ENCODE assay signal across 21 cellular contexts in genomic region chr1:49686107-49686506, GRCh38.
DNase-seq lines count a peak whose midpoint lies in the region; FAIRE-seq and TF ChIP-seq lines count a peak whose summit lies in the region.
"Had no signal": no experiment of that assay in that cellular context is flagged by ENCODE, and none has a peak within 500 bp of the region (broad histone marks: within the 10 kb centered on the region; RNA-seq: fewer than 3 reads in every experiment).

No MANE protein-coding gene starts in this region.

- no peak for TF ChIP-seq CTCF in MCF 10A (IDR thresholded peaks at IDR 0.05; ENCODE audit: unreplicated experiment)
- no peak for TF ChIP-seq CTCF in breast epithelium (IDR thresholded peaks at IDR 0.05)
- no peak for TF ChIP-seq CTCF in bronchial epithelial cell (IDR thresholded peaks at IDR 0.05; ENCODE audit: insufficient read depth, low read length, severe bottlenecking)
- TF ChIP-seq CTCF in thyroid gland (IDR thresholded peaks at IDR 0.05) = no peak
- no peak for TF ChIP-seq CTCF in type B pancreatic cell (conservative IDR thresholded peaks at IDR 0.05)

- H3K27ac Mint-ChIP-seq in MCF 10A (ENCODE audit: low read depth, unreplicated experiment) = no peak overlapping the region
- H3K27ac Mint-ChIP-seq in type B pancreatic cell = no peak overlapping the region
- H3K27ac Mint-ChIP-seq: HFFc6 had no signal

- H3K36me3 ChIP-seq in breast epithelium (no peaks in the 10 kb centered on the region), bronchial epithelial cell (ENCODE audit: control insufficient read depth, insufficient read depth, low read length) (no peaks in the 10 kb centered on the region), thyroid gland (no peaks in the 10 kb centered on the region)

- WGBS in thyroid gland, 2 donors = 40 to 67% methylated on average over 2 to 3 of the region's 3 CpGs

- H3K9me3 Mint-ChIP-seq in MCF 10A (ENCODE audit: unreplicated experiment) (peaks cover 1% of the 10 kb centered on the region), type B pancreatic cell (peaks cover 5% of the 10 kb centered on the region)

- H3K4me3 Mint-ChIP-seq in MCF 10A (ENCODE audit: unreplicated experiment) (no peak overlapping the region), type B pancreatic cell (no peak overlapping the region)
- H3K4me3 Mint-ChIP-seq: HFFc6 had no signal

- POLR2A ChIA-PET in MCF 10A (lab: Yijun Ruan, JAX) = no interaction called here

- H3K4me1 ChIP-seq in breast epithelium (no peaks in the 10 kb centered on the region), thyroid gland (no peaks in the 10 kb centered on the region)

- H3K4me3 ChIP-seq in breast epithelium (no peak overlapping the region), bronchial epithelial cell (ENCODE audit: low read depth, low read length) (no peak overlapping the region), thyroid gland (replicated peaks in 1 of 3) (no peak overlapping the region)

- peaks cover 7% of the 10 kb centered on the region for H3K4me1 Mint-ChIP-seq in MCF 10A (ENCODE audit: insufficient read depth, unreplicated experiment)
- no peaks in the 10 kb centered on the region for H3K4me1 Mint-ChIP-seq in type B pancreatic cell (ENCODE audit: unreplicated experiment)

- H3K27me3 Mint-ChIP-seq in MCF 10A (ENCODE audit: insufficient read depth, unreplicated experiment) (no peaks in the 10 kb centered on the region), type B pancreatic cell (no peaks in the 10 kb centered on the region)

- intact Hi-C loops in MCF 10A (cut with micrococcal nuclease) (no loop called here), breast epithelium (cut with DNase I; ENCODE audit: low total_unique reads) (no loop called here), thyroid gland (cut with DNase I) (no loop called here)

- H3K27me3 ChIP-seq in breast epithelium (no peaks in the 10 kb centered on the region), bronchial epithelial cell (ENCODE audit: control insufficient read depth, insufficient read depth, low read length) (no peaks in the 10 kb centered on the region), thyroid gland (no peaks in the 10 kb centered on the region)

- H3K36me3 Mint-ChIP-seq in MCF 10A (ENCODE audit: insufficient read depth, unreplicated experiment) (no peaks in the 10 kb centered on the region), type B pancreatic cell (no peaks in the 10 kb centered on the region)

- no TSS peak for BruUV-seq in MCF 10A (replicated peaks; lab: Mats Ljungman, UMichigan)

- FAIRE-seq in bronchial epithelial cell (lab: Jason Lieb, UNC) = no peak
- FAIRE-seq: G401.6 had no signal

- DNase-seq in MCF 10A (ENCODE audit: unreplicated experiment) = peak; percentile 39
- DNase-seq in breast epithelium (ENCODE audit: low spot score in 2 of 2) = no peak
- peak; percentile 60 for DNase-seq in NCI-H2029 treated with DMSO at 0.1 percent for 48 hours (lab: John Stamatoyannopoulos, UW)
- DNase-seq in bronchial epithelial cell (ENCODE audit: low read depth) = peak; percentile 3
- DNase-seq in thyroid gland = peak; percentile 6 to 21
- no peak for DNase-seq in hippocampal formation (lab: John Stamatoyannopoulos, UW)
- no peak for DNase-seq in type B pancreatic cell (ENCODE audit: extremely low spot score, unreplicated experiment)
- DNase-seq: ACHN, H7, HFFc6, NCI-H1048, NCI-H1694, NCI-H2171, NCI-H446 treated with DMSO at 0.1 percent for 48 hours, NCI-H774, OCI-M1, SHP77 treated with DMSO at 0.1 percent for 48 hours had no signal

- TF ChIP-seq POLR2A in breast epithelium (IDR thresholded peaks at IDR 0.05) (no peak), thyroid gland (IDR thresholded peaks at IDR 0.05) (no peak)

- peaks cover 0 to 19% of the 10 kb centered on the region in 2 donors for H3K9me3 ChIP-seq in breast epithelium
- no peaks in the 10 kb centered on the region for H3K9me3 ChIP-seq in thyroid gland

- H3K27ac ChIP-seq in breast epithelium (no peak overlapping the region), thyroid gland (no peak overlapping the region)
- H3K27ac ChIP-seq: C4-2B, HL-60, KMS-11 had no signal

- CTCF ChIA-PET in MCF 10A (lab: Yijun Ruan, JAX) = no interaction called here

Comparison
In these comparisons a context has a peak if more than half of its experiments do, and no peak if none do; other contexts are left out.
1. DNase-seq: peak in MCF 10A (single experiment), NCI-H2029 treated with DMSO at 0.1 percent for 48 hours (single experiment), bronchial epithelial cell (single experiment) and thyroid gland (2 of 2); none in breast epithelium (0 of 2), hippocampal formation (0 of 2) and type B pancreatic cell (single experiment).